ENCODE assay signal across 25 cellular contexts in the genomic region with DNA sequence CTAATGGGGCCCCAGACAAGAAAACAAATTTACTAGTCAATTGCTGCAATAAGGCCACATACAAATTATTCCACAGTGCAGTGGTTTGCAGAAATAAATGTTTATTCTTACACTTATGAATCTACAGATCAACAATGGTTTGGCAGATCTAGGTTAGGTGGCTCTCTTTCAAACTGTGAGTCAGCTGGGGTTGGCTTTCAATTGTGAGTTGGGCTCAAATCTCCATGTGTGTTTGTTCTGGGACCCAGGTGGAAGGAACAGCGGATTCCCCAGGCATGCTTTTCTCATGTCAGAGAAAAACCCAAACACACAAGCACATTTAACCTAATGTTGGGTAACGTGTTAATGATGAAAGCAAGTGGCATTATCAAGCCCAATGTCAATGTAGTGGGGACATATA.
"Had no signal": no experiment of that assay in that cellular context is flagged by ENCODE, and none has a peak within 500 bp of the region (broad histone marks: within the 10 kb centered on the region; RNA-seq: fewer than 3 reads in every experiment).

No MANE protein-coding gene starts in this region.

- ATAC-seq: effector memory CD8-positive, alpha-beta T cell; esophagus mucosa; gastroesophageal sphincter; heart left ventricle; left colon; left lobe of liver; left ventricle myocardium superior; lower lobe of right lung; mucosa of descending colon had no signal

- DNase-seq: dermis blood vessel endothelial cell; effector CD8-positive, alpha-beta T cell; effector memory CD8-positive, alpha-beta T cell; endodermal cell; erythroblast; esophagus squamous epithelium; foreskin keratinocyte; heart left ventricle; hypothalamus; immature natural killer cell; islet precursor cell; kidney; kidney glomerular epithelial cell; left colon; left ventricle myocardium superior; lower lobe of right lung; mesenchymal stem cell; mucosa of descending colon; naive B cell had no signal

- H3K9me3 ChIP-seq: esophagus squamous epithelium, gastroesophageal sphincter, lower lobe of right lung, mucosa of descending colon had no signal

- H3K4me2 ChIP-seq: hepatocyte had no signal

- H3K36me3 ChIP-seq: esophagus squamous epithelium, gastroesophageal sphincter, heart left ventricle, lower lobe of right lung had no signal

- H3K4me1 ChIP-seq: esophagus squamous epithelium, foreskin keratinocyte, lower lobe of right lung had no signal

- H2AFZ ChIP-seq: hepatocyte had no signal

- H3K27ac ChIP-seq: coronary artery, epithelial cell of prostate, esophagus squamous epithelium, foreskin keratinocyte, gastroesophageal sphincter, heart left ventricle, hepatocyte, lower lobe of right lung had no signal

- H3K79me2 ChIP-seq: hepatocyte had no signal

- H3K4me3 ChIP-seq: coronary artery, esophagus squamous epithelium, gastroesophageal sphincter, heart left ventricle, hepatocyte, lower lobe of right lung, mucosa of descending colon had no signal

- H3K27me3 ChIP-seq: esophagus squamous epithelium, foreskin keratinocyte, gastroesophageal sphincter, heart left ventricle, hepatocyte had no signal
